Comparison of ENCODE assay signal across 8 cellular contexts in the genomic region with DNA sequence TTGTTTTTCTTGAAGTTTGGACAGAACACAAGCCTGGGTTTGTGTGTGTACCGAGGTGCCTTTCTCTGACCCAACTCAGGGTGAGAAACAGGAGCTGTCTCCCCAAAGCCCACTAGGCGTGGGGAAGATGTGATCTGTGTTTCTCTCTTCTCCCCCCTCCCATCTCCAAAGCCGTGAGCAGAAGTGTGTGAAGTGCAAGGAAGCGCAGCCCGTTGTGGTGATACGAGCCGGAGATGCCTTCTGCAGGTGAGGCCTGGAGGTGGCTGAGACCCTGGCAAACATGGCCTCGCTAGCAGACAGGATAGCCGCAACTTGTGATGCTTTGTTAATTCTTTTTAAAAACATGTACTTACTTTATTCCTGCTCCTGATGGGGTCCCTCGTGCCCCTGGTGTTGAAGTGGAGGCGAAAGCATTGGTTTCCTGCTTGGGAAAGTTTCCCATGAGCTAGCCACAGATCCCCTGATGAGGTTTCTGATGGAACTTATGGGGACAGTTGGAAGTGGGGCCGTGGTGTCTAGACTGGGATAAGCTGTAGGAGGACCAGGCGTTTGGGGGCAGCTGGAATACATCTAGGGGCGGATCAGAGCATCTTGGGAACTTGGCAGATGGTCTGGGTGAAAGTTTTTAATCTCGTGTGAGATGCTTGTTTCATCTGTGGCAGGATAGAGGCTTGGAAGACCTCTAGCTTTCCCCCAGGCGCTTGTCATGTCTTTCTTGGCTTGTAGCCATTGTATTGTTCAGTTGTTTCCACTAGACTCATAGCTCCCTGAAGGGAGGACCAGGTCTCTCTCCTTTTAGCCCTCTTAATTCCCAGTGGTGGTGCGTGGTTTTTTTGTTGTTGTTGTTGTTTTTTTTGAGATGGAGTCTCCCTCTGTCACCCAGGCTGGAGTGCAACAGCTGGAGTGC. TPM values are rescaled to one million over a fixed set of nuclear protein-coding genes. Genes with fewer than 3 reads are reported as not detected.
DNase-seq lines count a peak whose midpoint lies in the region; ATAC-seq, FAIRE-seq and TF ChIP-seq lines count a peak whose summit lies in the region.

No MANE protein-coding gene starts in this region.

- H3K4me3 Mint-ChIP-seq in activated CD4-positive, alpha-beta T cell treated with anti-CD3 and anti-CD28 coated beads, Interleukin-2, amount 10 ng/mL, durations not matched to agents 7 days and 5 days: peak overlapping the region; percentile 81
- H3K4me3 Mint-ChIP-seq in activated CD8-positive, alpha-beta T cell treated with anti-CD3 and anti-CD28 coated beads, Interleukin-2, amount 10 ng/mL, durations not matched to agents 7 days and 5 days: peak overlapping the region; percentile 83

- CTCF ChIA-PET in activated CD4-positive, alpha-beta T cell treated with anti-CD3 and anti-CD28 coated beads, Interleukin-2, amount 10 ng/mL, durations not matched to agents 7 days and 5 days (lab: Charles Lee): interaction anchor here (0.7 to 1.1 kb wide), 2 partner anchors 12 to 30 kb away, joined by 3 to 4 read pairs; no protein-coding TSS in a partner anchor
- CTCF ChIA-PET in activated CD8-positive, alpha-beta T cell treated with anti-CD3 and anti-CD28 coated beads, Interleukin-2, amount 10 ng/mL, durations not matched to agents 7 days and 5 days (lab: Charles Lee): interaction anchor here (1.0 kb wide), 1 partner anchor 20 kb away, joined by 3 read pairs; no protein-coding TSS in a partner anchor

- POLR2A ChIA-PET in activated CD4-positive, alpha-beta T cell treated with anti-CD3 and anti-CD28 coated beads, Interleukin-2, amount 10 ng/mL, durations not matched to agents 7 days and 5 days (lab: Charles Lee): no interaction called here
- POLR2A ChIA-PET in activated CD8-positive, alpha-beta T cell treated with anti-CD3 and anti-CD28 coated beads, Interleukin-2, amount 10 ng/mL, durations not matched to agents 7 days and 5 days (lab: Charles Lee): interaction anchor here (0.6 to 1.1 kb wide), 3 partner anchors 11 to 105 kb away, joined by 3 to 5 read pairs (median 3); partner anchors contain the start of gene APRT

- ATAC-seq in activated CD8-positive, alpha-beta T cell treated with anti-CD3 and anti-CD28 coated beads, Interleukin-2, amount 10 ng/mL, durations not matched to agents 7 days and 5 days: no peak
- no peak for ATAC-seq in thoracic aorta (ENCODE audit: insufficient number of reproducible peaks, low FRiP score, low read depth)
- ATAC-seq in HG02973 (IDR thresholded peaks at IDR 0.05; ENCODE audit: unreplicated experiment): no peak

- H3K36me3 ChIP-seq in kidney (ENCODE audit: control insufficient read depth in 1 of 2, insufficient read depth in 2 of 2, low read length in 2 of 2) (no peaks in the 10 kb centered on the region), thoracic aorta (peaks cover 2% of the 10 kb centered on the region)

- H3K9me3 ChIP-seq in kidney (ENCODE audit: control insufficient read depth in 1 of 2, low read length in 2 of 2): no peaks in the 10 kb centered on the region
- no peaks in the 10 kb centered on the region for H3K9me3 ChIP-seq in thoracic aorta

- no peaks in the 10 kb centered on the region for H3K9me3 Mint-ChIP-seq in activated CD4-positive, alpha-beta T cell treated with anti-CD3 and anti-CD28 coated beads, Interleukin-2, amount 10 ng/mL, durations not matched to agents 7 days and 5 days
- H3K9me3 Mint-ChIP-seq in activated CD8-positive, alpha-beta T cell treated with anti-CD3 and anti-CD28 coated beads, Interleukin-2, amount 10 ng/mL, durations not matched to agents 7 days and 5 days (ENCODE audit: insufficient read depth): no peaks in the 10 kb centered on the region

- intact Hi-C loops in kidney (cut with DNase I): no loop called here

- H3K36me3 Mint-ChIP-seq in activated CD4-positive, alpha-beta T cell treated with anti-CD3 and anti-CD28 coated beads, Interleukin-2, amount 10 ng/mL, durations not matched to agents 7 days and 5 days (ENCODE audit: low read depth): peaks cover 26% of the 10 kb centered on the region
- peaks cover 17% of the 10 kb centered on the region for H3K36me3 Mint-ChIP-seq in activated CD8-positive, alpha-beta T cell treated with anti-CD3 and anti-CD28 coated beads, Interleukin-2, amount 10 ng/mL, durations not matched to agents 7 days and 5 days (ENCODE audit: low read depth)

- no peaks in the 10 kb centered on the region for H3K27me3 ChIP-seq in thoracic aorta (replicated peaks; ENCODE audit: insufficient read depth)

- no peak for TF ChIP-seq CTCF in kidney (IDR thresholded peaks at IDR 0.05; ENCODE audit: borderline replicate concordance, extremely low read depth, insufficient read depth)
- TF ChIP-seq CTCF in thoracic aorta (IDR thresholded peaks at IDR 0.05): no peak

- H3K9ac ChIP-seq in kidney (ENCODE audit: low read length in 2 of 2): peak overlapping the region; percentile 85 to 86

- H3K27ac Mint-ChIP-seq in activated CD4-positive, alpha-beta T cell treated with anti-CD3 and anti-CD28 coated beads, Interleukin-2, amount 10 ng/mL, durations not matched to agents 7 days and 5 days: peak overlapping the region; percentile 86
- H3K27ac Mint-ChIP-seq in activated CD8-positive, alpha-beta T cell treated with anti-CD3 and anti-CD28 coated beads, Interleukin-2, amount 10 ng/mL, durations not matched to agents 7 days and 5 days: peak overlapping the region; percentile 87

- H3K27me3 Mint-ChIP-seq in activated CD4-positive, alpha-beta T cell treated with anti-CD3 and anti-CD28 coated beads, Interleukin-2, amount 10 ng/mL, durations not matched to agents 7 days and 5 days: no peaks in the 10 kb centered on the region
- no peaks in the 10 kb centered on the region for H3K27me3 Mint-ChIP-seq in activated CD8-positive, alpha-beta T cell treated with anti-CD3 and anti-CD28 coated beads, Interleukin-2, amount 10 ng/mL, durations not matched to agents 7 days and 5 days (ENCODE audit: low read depth)

- no peak for DNase-seq in activated CD4-positive, alpha-beta T cell treated with anti-CD3 and anti-CD28 coated beads, Interleukin-2, amount 10 ng/mL, durations not matched to agents 7 days and 5 days
- DNase-seq in activated CD4-positive, alpha-beta T cell treated with anti-CD3 and anti-CD28 coated beads for 48 hours: no peak
- DNase-seq in activated CD8-positive, alpha-beta T cell treated with anti-CD3 and anti-CD28 coated beads, Interleukin-2, amount 10 ng/mL, durations not matched to agents 7 days and 5 days: no peak
- DNase-seq in kidney: no peak
- DNase-seq in thoracic aorta (ENCODE audit: low spot score): no peak
- DNase-seq in glomerular visceral epithelial cell (ENCODE audit: extremely low spot score): no peak
- no peak for DNase-seq in SHP77 (lab: John Stamatoyannopoulos, UW)

- peak overlapping the region; percentile 94 to 95 for H3K4me3 ChIP-seq in kidney (ENCODE audit: low read length in 2 of 2)
- H3K4me3 ChIP-seq in thoracic aorta: peak overlapping the region; percentile 99

- no peak for FAIRE-seq in kidney (lab: Jason Lieb, UNC)

- peaks cover 29% of the 10 kb centered on the region for H3K4me1 Mint-ChIP-seq in activated CD4-positive, alpha-beta T cell treated with anti-CD3 and anti-CD28 coated beads, Interleukin-2, amount 10 ng/mL, durations not matched to agents 7 days and 5 days
- H3K4me1 Mint-ChIP-seq in activated CD8-positive, alpha-beta T cell treated with anti-CD3 and anti-CD28 coated beads, Interleukin-2, amount 10 ng/mL, durations not matched to agents 7 days and 5 days (ENCODE audit: low read depth): peaks cover 41% of the 10 kb centered on the region

- H3K4me1 ChIP-seq in kidney (ENCODE audit: control insufficient read depth in 1 of 2, insufficient read depth in 1 of 2, low read depth in 1 of 2, low read length in 2 of 2) (peaks cover 7 to 23% of the 10 kb centered on the region in 2 donors), thoracic aorta (ENCODE audit: control insufficient read depth in 1 of 2, low read depth in 2 of 2) (peaks cover 21 to 29% of the 10 kb centered on the region in 2 donors)

- H3K27ac ChIP-seq in kidney (ENCODE audit: low read depth in 2 of 2, low read length in 2 of 2) (no peak overlapping the region), thoracic aorta (peak overlapping the region; percentile 62 to 63)

RNA-seq across cellular contexts. Expression of gene CTU2, which starts 0.9 kb away (rescaled TPM):
- 10 to 100 TPM; 20.5 to 27.2 TPM for total RNA-seq in activated CD4-positive, alpha-beta T cell treated with anti-CD3 and anti-CD28 coated beads, Interleukin-2, amount 10 ng/mL, durations not matched to agents 7 days and 5 days
- total RNA-seq in activated CD8-positive, alpha-beta T cell treated with anti-CD3 and anti-CD28 coated beads, Interleukin-2, amount 10 ng/mL, durations not matched to agents 7 days and 5 days: 10 to 100 TPM; 27.5 to 29.2 TPM
- 18.8 TPM for total RNA-seq in kidney
- polyA plus RNA-seq in kidney (ENCODE audit: insufficient read depth, low read depth, low replicate concordance): 11.1 TPM
- 10 to 100 TPM; 11.1 to 21.0 TPM for total RNA-seq in thoracic aorta

RNA-seq across cellular contexts. Expression of gene RNF166, which starts 1.0 kb away (rescaled TPM):
- total RNA-seq in activated CD4-positive, alpha-beta T cell treated with anti-CD3 and anti-CD28 coated beads, Interleukin-2, amount 10 ng/mL, durations not matched to agents 7 days and 5 days: 100 to 1,000 TPM; 214 to 234 TPM
- 100 to 1,000 TPM; 144 to 166 TPM for total RNA-seq in activated CD8-positive, alpha-beta T cell treated with anti-CD3 and anti-CD28 coated beads, Interleukin-2, amount 10 ng/mL, durations not matched to agents 7 days and 5 days
- total RNA-seq in kidney: 31.4 TPM
- 16.3 TPM for polyA plus RNA-seq in kidney (ENCODE audit: insufficient read depth, low read depth, low replicate concordance)
- total RNA-seq in thoracic aorta: 10 to 100 TPM; 20.7 to 36.6 TPM

RNA-seq across cellular contexts. Expression of gene SNAI3, which starts 20.9 kb away (rescaled TPM):
- total RNA-seq in activated CD4-positive, alpha-beta T cell treated with anti-CD3 and anti-CD28 coated beads, Interleukin-2, amount 10 ng/mL, durations not matched to agents 7 days and 5 days: 10 to 100 TPM; 21.0 to 24.2 TPM
- 10 to 100 TPM; 13.4 to 14.3 TPM for total RNA-seq in activated CD8-positive, alpha-beta T cell treated with anti-CD3 and anti-CD28 coated beads, Interleukin-2, amount 10 ng/mL, durations not matched to agents 7 days and 5 days
- total RNA-seq in kidney (2.3 TPM), thoracic aorta (under 1 TPM in 1 of 2 donors, not detected in 1; 0.27 TPM)
- polyA plus RNA-seq in kidney (ENCODE audit: insufficient read depth, low read depth, low replicate concordance): 0.75 TPM

RNA-seq across cellular contexts. Expression of gene MVD, which starts 44.3 kb away (rescaled TPM):
- 10 to 100 TPM; 65.3 to 72.3 TPM for total RNA-seq in activated CD4-positive, alpha-beta T cell treated with anti-CD3 and anti-CD28 coated beads, Interleukin-2, amount 10 ng/mL, durations not matched to agents 7 days and 5 days
- 10 to 100 TPM; 86.0 to 96.1 TPM for total RNA-seq in activated CD8-positive, alpha-beta T cell treated with anti-CD3 and anti-CD28 coated beads, Interleukin-2, amount 10 ng/mL, durations not matched to agents 7 days and 5 days
- 35.4 TPM for total RNA-seq in kidney
- 48.9 TPM for polyA plus RNA-seq in kidney (ENCODE audit: insufficient read depth, low read depth, low replicate concordance)
- total RNA-seq in thoracic aorta: 10 to 100 TPM; 22.4 to 38.9 TPM

RNA-seq across cellular contexts. Expression of gene CYBA, which starts 56.4 kb away (rescaled TPM):
- 100 to 1,000 TPM; 486 to 586 TPM for total RNA-seq in activated CD4-positive, alpha-beta T cell treated with anti-CD3 and anti-CD28 coated beads, Interleukin-2, amount 10 ng/mL, durations not matched to agents 7 days and 5 days
- total RNA-seq in activated CD8-positive, alpha-beta T cell treated with anti-CD3 and anti-CD28 coated beads, Interleukin-2, amount 10 ng/mL, durations not matched to agents 7 days and 5 days: 100 to 1,000 TPM; 568 to 599 TPM
- total RNA-seq in kidney: 395 TPM
- 263 TPM for polyA plus RNA-seq in kidney (ENCODE audit: insufficient read depth, low read depth, low replicate concordance)
- total RNA-seq in thoracic aorta: 100 to 1,000 TPM; 169 to 295 TPM

Comparison
In these comparisons a context has a peak if more than half of its experiments do, and no peak if none do; other contexts are left out.
1. H3K27ac ChIP-seq: peak in thoracic aorta (2 of 2); none in kidney (0 of 2).